In the genomic region with DNA sequence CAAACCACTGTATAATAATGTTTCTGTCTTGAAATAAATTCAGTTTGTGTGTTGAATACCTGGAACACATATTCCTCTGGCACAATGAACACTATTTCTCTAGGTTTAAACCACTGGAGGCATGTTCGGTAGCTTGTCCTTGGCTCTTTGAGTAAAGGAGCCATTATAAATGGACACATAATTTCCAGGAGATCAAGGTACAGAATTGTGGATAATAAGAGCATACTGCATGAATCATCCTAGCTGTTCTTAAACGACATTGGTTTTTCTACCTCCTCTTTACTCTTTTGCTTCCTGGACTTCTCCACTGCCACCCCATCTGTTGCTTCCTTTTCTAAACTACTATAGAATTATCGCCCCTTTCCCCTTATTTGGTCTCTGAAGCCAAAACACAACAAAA, we compare ENCODE assay signal across 9 cellular contexts. TPM values are rescaled to one million over a fixed set of nuclear protein-coding genes. Genes with fewer than 3 reads are reported as not detected.
DNase-seq lines count a peak whose midpoint lies in the region; ATAC-seq and TF ChIP-seq lines count a peak whose summit lies in the region.
"Had no signal": no experiment of that assay in that cellular context is flagged by ENCODE, and none has a peak within 500 bp of the region (broad histone marks: within the 10 kb centered on the region; RNA-seq: fewer than 3 reads in every experiment).

No MANE protein-coding gene starts in this region.

- H3K27me3 ChIP-seq in iPS-20b (ENCODE audit: insufficient read depth, low read length): no peaks in the 10 kb centered on the region
- H3K27me3 ChIP-seq in thoracic aorta (replicated peaks; ENCODE audit: insufficient read depth): no peaks in the 10 kb centered on the region

- no peaks in the 10 kb centered on the region for H3K9me3 Mint-ChIP-seq in activated T-cell treated with anti-CD3 and anti-CD28 coated beads, Interleukin-2, amount 50 U/mL, for 4 hours
- H3K9me3 Mint-ChIP-seq in activated T-cell treated with anti-CD3 and anti-CD28 coated beads, Interleukin-2, amount 50 U/mL, for 24 hours: no peaks in the 10 kb centered on the region
- H3K9me3 Mint-ChIP-seq: naive B cell had no signal

- H3K36me3 ChIP-seq in iPS-20b (ENCODE audit: insufficient read depth, low read depth, low read length) (0 out of 2 replicates have a peak, but pooled peaks cover 1% of the 10 kb centered on the region), thoracic aorta (no peaks in the 10 kb centered on the region)

- no peaks in the 10 kb centered on the region for H3K27me3 Mint-ChIP-seq in activated T-cell treated with anti-CD3 and anti-CD28 coated beads, Interleukin-2, amount 50 U/mL, for 4 hours (ENCODE audit: low read depth)
- no peaks in the 10 kb centered on the region for H3K27me3 Mint-ChIP-seq in activated T-cell treated with anti-CD3 and anti-CD28 coated beads, Interleukin-2, amount 50 U/mL, for 24 hours
- H3K27me3 Mint-ChIP-seq: naive B cell had no signal

- H3K4me1 Mint-ChIP-seq in activated T-cell treated with anti-CD3 and anti-CD28 coated beads, Interleukin-2, amount 50 U/mL, for 4 hours (ENCODE audit: low read depth): peaks cover 9% of the 10 kb centered on the region
- peaks cover 12% of the 10 kb centered on the region for H3K4me1 Mint-ChIP-seq in activated T-cell treated with anti-CD3 and anti-CD28 coated beads, Interleukin-2, amount 50 U/mL, for 24 hours (ENCODE audit: low read depth)

- no peak for TF ChIP-seq CTCF in thoracic aorta (IDR thresholded peaks at IDR 0.05)

- no peak overlapping the region for H3K27ac ChIP-seq in iPS-20b (ENCODE audit: low read length)
- H3K27ac ChIP-seq in thoracic aorta: no peak overlapping the region

- H3K9ac ChIP-seq in iPS-20b (ENCODE audit: low read depth, low read length): peak overlapping the region; percentile 92; the same call in 1 of the 2 replicates

- no peaks in the 10 kb centered on the region for H3K9me3 ChIP-seq in iPS-20b (ENCODE audit: insufficient read depth, low read depth, low read length)
- H3K9me3 ChIP-seq in thoracic aorta: no peaks in the 10 kb centered on the region

- no peaks in the 10 kb centered on the region for H3K36me3 Mint-ChIP-seq in activated T-cell treated with anti-CD3 and anti-CD28 coated beads, Interleukin-2, amount 50 U/mL, for 4 hours (ENCODE audit: insufficient read depth)
- H3K36me3 Mint-ChIP-seq in activated T-cell treated with anti-CD3 and anti-CD28 coated beads, Interleukin-2, amount 50 U/mL, for 24 hours (ENCODE audit: low read depth): peaks cover 3% of the 10 kb centered on the region
- H3K36me3 Mint-ChIP-seq: naive B cell had no signal

- no peak overlapping the region for H3K27ac Mint-ChIP-seq in activated T-cell treated with anti-CD3 and anti-CD28 coated beads, Interleukin-2, amount 50 U/mL, for 24 hours
- H3K27ac Mint-ChIP-seq: naive B cell had no signal

- no peak for DNase-seq in activated T-cell treated with anti-CD3 and anti-CD28 coated beads, Interleukin-2, amount 50 U/mL, for 4 hours
- DNase-seq in activated T-cell treated with anti-CD3 and anti-CD28 coated beads, Interleukin-2, amount 50 U/mL, for 24 hours: no peak
- peak; percentile 1 for DNase-seq in SW480 (ENCODE audit: low spot score)
- DNase-seq in thoracic aorta (ENCODE audit: low spot score): no peak
- DNase-seq in DMS 273 (lab: John Stamatoyannopoulos, UW; ENCODE audit: unreplicated experiment): no peak
- DNase-seq: naive B cell had no signal

- ATAC-seq in activated T-cell treated with anti-CD3 and anti-CD28 coated beads, Interleukin-2, amount 50 U/mL, for 4 hours: no peak
- ATAC-seq in thoracic aorta (ENCODE audit: insufficient number of reproducible peaks, low FRiP score, low read depth) (no peak), GM19467 (IDR thresholded peaks at IDR 0.05; ENCODE audit: unreplicated experiment) (no peak), GM18858 (IDR thresholded peaks at IDR 0.05; ENCODE audit: unreplicated experiment) (no peak)

- peaks cover 14% of the 10 kb centered on the region for H3K4me1 ChIP-seq in iPS-20b (ENCODE audit: insufficient read depth, low read length)
- peaks cover 6 to 16% of the 10 kb centered on the region in 2 donors for H3K4me1 ChIP-seq in thoracic aorta (ENCODE audit: control insufficient read depth in 1 of 2, low read depth in 2 of 2)

- H3K4me3 ChIP-seq in iPS-20b (ENCODE audit: low read length) (peak overlapping the region; percentile 92), thoracic aorta (peak overlapping the region; percentile 80)

- H3K4me3 Mint-ChIP-seq in activated T-cell treated with anti-CD3 and anti-CD28 coated beads, Interleukin-2, amount 50 U/mL, for 4 hours: peak overlapping the region; percentile 49
- H3K4me3 Mint-ChIP-seq in activated T-cell treated with anti-CD3 and anti-CD28 coated beads, Interleukin-2, amount 50 U/mL, for 24 hours: no peak overlapping the region

RNA-seq across cellular contexts. Expression of a gene that starts 1.2 kb away (rescaled TPM):
- total RNA-seq in activated T-cell treated with anti-CD3 and anti-CD28 coated beads, Interleukin-2, amount 50 U/mL, for 4 hours: 10 to 100 TPM; 22.4 to 36.5 (median 27.4) TPM
- not detected for total RNA-seq in thoracic aorta

Comparison
In these comparisons a context has a peak if more than half of its experiments do, and no peak if none do; other contexts are left out.
1. RNA of a gene that starts 1.2 kb away (total RNA-seq): 22.4 to 36.5 TPM in activated T-cell treated with anti-CD3 and anti-CD28 coated beads, Interleukin-2, amount 50 U/mL, for 4 hours; not detected in thoracic aorta; every median in the first group is over 10 times any median in the second.